8 cellular contexts compared by ENCODE assay signal in the genomic region with DNA sequence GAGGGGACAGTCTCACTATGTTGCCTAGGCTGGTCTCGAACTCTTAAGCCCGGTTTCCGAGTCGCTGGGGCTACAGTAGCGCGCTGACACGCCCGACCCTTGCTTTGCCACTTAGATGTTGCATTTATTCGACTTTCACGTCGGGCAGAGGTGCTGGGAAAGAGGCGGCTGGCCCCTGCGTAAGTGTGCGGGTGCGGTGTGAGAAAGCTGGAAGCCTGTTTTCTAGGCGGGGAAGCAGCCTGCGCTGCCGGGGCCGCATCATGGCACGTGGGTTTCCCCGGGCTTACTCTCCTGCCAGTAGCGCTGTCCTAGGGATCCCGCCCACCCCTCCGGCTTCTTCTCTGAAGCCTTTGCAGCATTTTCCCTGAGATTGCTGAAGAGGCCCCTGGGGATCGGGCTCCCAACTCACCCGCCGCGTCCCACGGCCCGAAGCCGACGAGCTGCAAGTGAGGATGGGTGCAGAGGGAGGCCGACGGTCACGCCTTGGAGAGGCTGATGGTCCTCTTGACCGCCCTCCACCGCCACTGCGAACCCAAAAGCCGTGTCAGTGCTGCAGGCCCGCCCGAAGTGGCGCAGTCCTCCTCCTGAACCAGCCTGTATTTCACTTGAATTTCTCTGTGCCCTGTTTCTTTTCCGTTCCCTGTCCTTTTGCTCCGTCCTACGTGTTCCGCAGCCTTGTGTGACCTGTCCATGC. TPM values are rescaled to one million over a fixed set of nuclear protein-coding genes. Genes with fewer than 3 reads are reported as not detected.
DNase-seq lines count a peak whose midpoint lies in the region; ATAC-seq, FAIRE-seq and TF ChIP-seq lines count a peak whose summit lies in the region.

No MANE protein-coding gene starts in this region.

- TF ChIP-seq POLR2A in endothelial cell of umbilical vein (IDR thresholded peaks at IDR 0.05; ENCODE audit: low read depth, low read length): no peak

- H3K27ac ChIP-seq in endothelial cell of umbilical vein (ENCODE audit: insufficient read depth, low read depth, low read length): no peak overlapping the region
- peak overlapping the region; percentile 74 for H3K27ac ChIP-seq in naive thymus-derived CD4-positive, alpha-beta T cell (ENCODE audit: low read depth, low read length)

- FAIRE-seq in endothelial cell of umbilical vein (lab: Jason Lieb, UNC): no peak

- H3K36me3 ChIP-seq in endothelial cell of umbilical vein (ENCODE audit: control insufficient read depth in 2 of 2, extremely low read depth in 1 of 2, insufficient read depth in 2 of 2, low read length in 2 of 2): no peaks in the 10 kb centered on the region
- H3K36me3 ChIP-seq in naive thymus-derived CD4-positive, alpha-beta T cell (ENCODE audit: control insufficient read depth in 2 of 3, insufficient read depth in 3 of 3, low read length in 3 of 3): no peaks in the 10 kb centered on the region

- POLR2A ChIA-PET in endothelial cell of umbilical vein (lab: Charles Lee): no interaction called here
- POLR2A ChIA-PET in naive thymus-derived CD4-positive, alpha-beta T cell (lab: Charles Lee): interaction anchor here (1.1 to 2.4 kb wide), 4 partner anchors 10 to 44 kb away, joined by 4 to 30 read pairs (median 14); a partner anchor contains a TSS

- H3K27me3 Mint-ChIP-seq in naive thymus-derived CD4-positive, alpha-beta T cell: peaks cover 0 to 12% (median 0%) of the 10 kb centered on the region in 5 donors
- peaks cover 35% of the 10 kb centered on the region for H3K27me3 Mint-ChIP-seq in type B pancreatic cell

- DNase-seq in GM10266 (ENCODE audit: extremely low spot score) (peak; percentile 39), endothelial cell of umbilical vein (ENCODE audit: low read depth, low spot score) (peak; percentile 47), type B pancreatic cell (ENCODE audit: extremely low spot score, unreplicated experiment) (no peak), NCI-H2227 (lab: John Stamatoyannopoulos, UW; ENCODE audit: unreplicated experiment) (no peak), GOT3 (lab: John Stamatoyannopoulos, UW) (no peak)
- DNase-seq in activated CD4-positive, alpha-beta T cell treated with anti-CD3 and anti-CD28 coated beads for 48 hours: peak; percentile 82
- peak; percentile 35 to 73 (median 63) for DNase-seq in naive thymus-derived CD4-positive, alpha-beta T cell

- peaks cover 0 to 14% (median 0%) of the 10 kb centered on the region in 5 donors for H3K36me3 Mint-ChIP-seq in naive thymus-derived CD4-positive, alpha-beta T cell
- peaks cover 9% of the 10 kb centered on the region for H3K36me3 Mint-ChIP-seq in type B pancreatic cell

- H3K27ac Mint-ChIP-seq in naive thymus-derived CD4-positive, alpha-beta T cell: peak overlapping the region; percentile 89 to 100 (median 96)
- peak overlapping the region; percentile 95 for H3K27ac Mint-ChIP-seq in type B pancreatic cell

- no peaks in the 10 kb centered on the region for H4K20me1 ChIP-seq in endothelial cell of umbilical vein (replicated peaks; ENCODE audit: control insufficient read depth, extremely low read depth, insufficient read depth, low read length)

- H3K4me2 ChIP-seq in endothelial cell of umbilical vein (ENCODE audit: insufficient read depth, low read length): peak overlapping the region; percentile 77

- intact Hi-C loops in endothelial cell of umbilical vein (cut with micrococcal nuclease): no loop called here
- intact Hi-C loops in naive thymus-derived CD4-positive, alpha-beta T cell (cut with micrococcal nuclease): loop anchor here in 1 of 2 donors (1.0 kb wide), 2 partner anchors 10 to 26 kb away; no protein-coding TSS in a partner anchor

- ATAC-seq in HG03280 (IDR thresholded peaks at IDR 0.05; ENCODE audit: unreplicated experiment): peak; percentile 17
- peak; percentile 34 for ATAC-seq in naive thymus-derived CD4-positive, alpha-beta T cell

- no peak overlapping the region for H3K9ac ChIP-seq in endothelial cell of umbilical vein (replicated peaks; ENCODE audit: extremely low read depth, insufficient read depth, low read length)

- dilution Hi-C loops in endothelial cell of umbilical vein (cut with MboI; ENCODE audit: extremely low pct_ligation_motif_present, low sequenced_read_pairs): no loop called here

- H3K27me3 ChIP-seq in endothelial cell of umbilical vein (ENCODE audit: control insufficient read depth in 2 of 2, insufficient read depth in 2 of 2, low read length in 2 of 2): peaks cover 0 to 4% of the 10 kb centered on the region in 2 experiments
- no peaks in the 10 kb centered on the region for H3K27me3 ChIP-seq in naive thymus-derived CD4-positive, alpha-beta T cell (ENCODE audit: control insufficient read depth in 2 of 2, insufficient read depth in 2 of 2, low read length in 2 of 2)

- peak overlapping the region; percentile 91 to 100 (median 94) for H3K4me3 Mint-ChIP-seq in naive thymus-derived CD4-positive, alpha-beta T cell
- peak overlapping the region; percentile 93 for H3K4me3 Mint-ChIP-seq in type B pancreatic cell

- peaks cover 0 to 33% (median 0%) of the 10 kb centered on the region in 11 donors for H3K9me3 Mint-ChIP-seq in naive thymus-derived CD4-positive, alpha-beta T cell
- H3K9me3 Mint-ChIP-seq in type B pancreatic cell: no peaks in the 10 kb centered on the region

- peak; percentile 17 for TF ChIP-seq CTCF in GM10266 (IDR thresholded peaks at IDR 0.05; ENCODE audit: control insufficient read depth, insufficient read depth, low read depth, missing control alignments)
- peak; percentile 3 to 4 for TF ChIP-seq CTCF in endothelial cell of umbilical vein (IDR thresholded peaks at IDR 0.05; ENCODE audit: extremely low read depth in 1 of 2, insufficient read depth in 1 of 2, low read depth in 1 of 2, low read length in 2 of 2)
- peak; percentile 24 for TF ChIP-seq CTCF in type B pancreatic cell (conservative IDR thresholded peaks at IDR 0.05)

- no peaks in the 10 kb centered on the region for H3K9me1 ChIP-seq in endothelial cell of umbilical vein (replicated peaks; ENCODE audit: control insufficient read depth, extremely low read depth, insufficient read depth, low read length)

- H3K9me3 ChIP-seq in endothelial cell of umbilical vein (replicated peaks; ENCODE audit: control insufficient read depth, insufficient read depth, low read length): no peaks in the 10 kb centered on the region
- H3K9me3 ChIP-seq in naive thymus-derived CD4-positive, alpha-beta T cell (ENCODE audit: control insufficient read depth in 2 of 3, low read length in 3 of 3): no peaks in the 10 kb centered on the region

- H3K4me3 ChIP-seq in endothelial cell of umbilical vein (replicated peaks in 1 of 3; ENCODE audit: insufficient read depth in 1 of 3, low read depth in 1 of 3, low read length in 3 of 3): peak overlapping the region; percentile 2 to 9 (median 7)
- peak overlapping the region; percentile 85 for H3K4me3 ChIP-seq in naive thymus-derived CD4-positive, alpha-beta T cell (ENCODE audit: low read length)

- peaks cover 10% of the 10 kb centered on the region for H3K4me1 ChIP-seq in endothelial cell of umbilical vein (ENCODE audit: control insufficient read depth, extremely low read depth, insufficient read depth, low read length)
- peaks cover 17 to 29% of the 10 kb centered on the region in 2 donors for H3K4me1 ChIP-seq in naive thymus-derived CD4-positive, alpha-beta T cell (ENCODE audit: control insufficient read depth in 2 of 2, insufficient read depth in 2 of 2, low read length in 2 of 2)

- H3K79me2 ChIP-seq in endothelial cell of umbilical vein (ENCODE audit: control insufficient read depth, insufficient read depth, low read length): no peaks in the 10 kb centered on the region

- H2AFZ ChIP-seq in endothelial cell of umbilical vein (ENCODE audit: low read depth, low read length): peak overlapping the region; percentile 26

- CTCF ChIA-PET in endothelial cell of umbilical vein (lab: Charles Lee): interaction anchor here (1.0 to 1.8 kb wide), 2 partner anchors 10 to 29 kb away, joined by 3 to 8 read pairs; no protein-coding TSS in a partner anchor
- CTCF ChIA-PET in naive thymus-derived CD4-positive, alpha-beta T cell (lab: Charles Lee): interaction anchor here (1.6 kb wide), 1 partner anchor 28 kb away, joined by 7 read pairs; no protein-coding TSS in a partner anchor

- H3K4me1 Mint-ChIP-seq in naive thymus-derived CD4-positive, alpha-beta T cell: peaks cover 15 to 62% (median 50%) of the 10 kb centered on the region in 7 donors
- peaks cover 28% of the 10 kb centered on the region for H3K4me1 Mint-ChIP-seq in type B pancreatic cell (ENCODE audit: unreplicated experiment)

- BruUV-seq in endothelial cell of umbilical vein (replicated peaks; lab: Mats Ljungman, UMichigan): no TSS peak

RNA-seq across cellular contexts. Expression of a gene that starts 5.8 kb away (rescaled TPM):
- total RNA-seq in endothelial cell of umbilical vein: 17.3 and 19.9 TPM in 2 replicates
- 11.2 and 12.8 TPM in 2 replicates for polyA plus RNA-seq in endothelial cell of umbilical vein
- 8.7 and 10.4 TPM in 2 replicates for polyA plus RNA-seq in endothelial cell of umbilical vein (2011; cell fraction: cytosol; rRNA removed)
- 48.8 and 57.0 TPM in 2 replicates for polyA plus RNA-seq in endothelial cell of umbilical vein (2011; cell fraction: nucleus; rRNA removed)
- polyA plus RNA-seq in endothelial cell of umbilical vein (2012): 13.2 and 13.7 TPM in 2 replicates
- 6.9 and 7.1 TPM in 2 replicates for polyA minus RNA-seq in endothelial cell of umbilical vein
- polyA minus RNA-seq in endothelial cell of umbilical vein (2011; cell fraction: cytosol; rRNA and poly(A)+ RNA removed): 14.7 TPM
- 9.8 and 11.1 TPM in 2 replicates for polyA minus RNA-seq in endothelial cell of umbilical vein (2011; cell fraction: nucleus; rRNA and poly(A)+ RNA removed)
- total RNA-seq in naive thymus-derived CD4-positive, alpha-beta T cell: 10 to 100 TPM; 27.3 to 36.5 (median 32.6) TPM
- 1 to 10 TPM in 1 of 2 donors, under 1 TPM in 1; 0.72 to 1.1 TPM for polyA plus RNA-seq in naive thymus-derived CD4-positive, alpha-beta T cell
- total RNA-seq in type B pancreatic cell (ENCODE audit: low replicate concordance): 22.1 and 31.2 TPM in 2 replicates

RNA-seq across cellular contexts. Expression of a gene that starts 12.3 kb away (rescaled TPM):
- total RNA-seq in endothelial cell of umbilical vein (3.4 and 4.1 TPM in 2 replicates), type B pancreatic cell (ENCODE audit: low replicate concordance) (0.58 and 0.76 TPM in 2 replicates)
- polyA plus RNA-seq in endothelial cell of umbilical vein: 2.2 and 2.7 TPM in 2 replicates
- 2.2 and 2.6 TPM in 2 replicates for polyA plus RNA-seq in endothelial cell of umbilical vein (2011; cell fraction: cytosol; rRNA removed)
- 1.7 TPM in 2 replicates for polyA plus RNA-seq in endothelial cell of umbilical vein (2011; cell fraction: nucleus; rRNA removed)
- 3.2 and 8.7 TPM in 2 replicates for polyA plus RNA-seq in endothelial cell of umbilical vein (2012)
- 0.47 and 0.73 TPM in 2 replicates for polyA minus RNA-seq in endothelial cell of umbilical vein
- polyA minus RNA-seq in endothelial cell of umbilical vein (2011; cell fraction: cytosol; rRNA and poly(A)+ RNA removed): 14.8 TPM
- 0.58 and 0.77 TPM in 2 replicates for polyA minus RNA-seq in endothelial cell of umbilical vein (2011; cell fraction: nucleus; rRNA and poly(A)+ RNA removed)
- total RNA-seq in naive thymus-derived CD4-positive, alpha-beta T cell: 1 to 10 TPM; 1.1 to 6.1 (median 3.6) TPM
- under 1 TPM in 1 of 2 donors, not detected in 1; 0.28 TPM for polyA plus RNA-seq in naive thymus-derived CD4-positive, alpha-beta T cell

RNA-seq across cellular contexts. Expression of a gene that starts 26.4 kb away (rescaled TPM):
- total RNA-seq in endothelial cell of umbilical vein: 1,910 and 2,029 TPM in 2 replicates
- 5,629 and 5,870 TPM in 2 replicates for polyA plus RNA-seq in endothelial cell of umbilical vein
- 4,930 and 4,995 TPM in 2 replicates for polyA plus RNA-seq in endothelial cell of umbilical vein (2011; cell fraction: cytosol; rRNA removed)
- polyA plus RNA-seq in endothelial cell of umbilical vein (2011; cell fraction: nucleus; rRNA removed): 1,740 and 2,124 TPM in 2 replicates
- polyA plus RNA-seq in endothelial cell of umbilical vein (2012): 2,716 and 3,479 TPM in 2 replicates
- 6,064 and 6,714 TPM in 2 replicates for polyA minus RNA-seq in endothelial cell of umbilical vein
- 3,380 TPM for polyA minus RNA-seq in endothelial cell of umbilical vein (2011; cell fraction: cytosol; rRNA and poly(A)+ RNA removed)
- polyA minus RNA-seq in endothelial cell of umbilical vein (2011; cell fraction: nucleus; rRNA and poly(A)+ RNA removed): 806 and 884 TPM in 2 replicates
- 1,000 to 10,000 TPM; 1,703 to 2,739 (median 2,322) TPM for total RNA-seq in naive thymus-derived CD4-positive, alpha-beta T cell
- 1,000 to 10,000 TPM; 2,748 to 2,829 TPM for polyA plus RNA-seq in naive thymus-derived CD4-positive, alpha-beta T cell
- 1,864 and 2,055 TPM in 2 replicates for total RNA-seq in type B pancreatic cell (ENCODE audit: low replicate concordance)

RNA-seq across cellular contexts. Expression of a gene that starts 43.7 kb away (rescaled TPM):
- total RNA-seq in endothelial cell of umbilical vein: 9.6 and 10.1 TPM in 2 replicates
- polyA plus RNA-seq in endothelial cell of umbilical vein: 5.1 and 5.6 TPM in 2 replicates
- polyA plus RNA-seq in endothelial cell of umbilical vein (2011; cell fraction: cytosol; rRNA removed): 8.2 TPM in 2 replicates
- 22.3 and 28.1 TPM in 2 replicates for polyA plus RNA-seq in endothelial cell of umbilical vein (2011; cell fraction: nucleus; rRNA removed)
- 8.0 and 9.2 TPM in 2 replicates for polyA plus RNA-seq in endothelial cell of umbilical vein (2012)
- polyA minus RNA-seq in endothelial cell of umbilical vein: 11.7 and 16.5 TPM in 2 replicates
- polyA minus RNA-seq in endothelial cell of umbilical vein (2011; cell fraction: cytosol; rRNA and poly(A)+ RNA removed): 5.4 TPM
- polyA minus RNA-seq in endothelial cell of umbilical vein (2011; cell fraction: nucleus; rRNA and poly(A)+ RNA removed): 9.5 and 12.4 TPM in 2 replicates
- total RNA-seq in naive thymus-derived CD4-positive, alpha-beta T cell: 10 to 100 TPM; 31.4 to 71.6 (median 35.7) TPM
- polyA plus RNA-seq in naive thymus-derived CD4-positive, alpha-beta T cell: 10 to 100 TPM; 39.2 to 50.5 TPM
- total RNA-seq in type B pancreatic cell (ENCODE audit: low replicate concordance): 10.1 and 14.1 TPM in 2 replicates

Comparison
In these comparisons a context has a peak if more than half of its experiments do, and no peak if none do; other contexts are left out.
1. DNase-seq: peak in GM10266 (single experiment), activated CD4-positive, alpha-beta T cell treated with anti-CD3 and anti-CD28 coated beads for 48 hours (single experiment), endothelial cell of umbilical vein (single experiment) and naive thymus-derived CD4-positive, alpha-beta T cell (9 of 9); none in type B pancreatic cell (single experiment), NCI-H2227 (single experiment) and GOT3 (single experiment).
2. Peak in every context shown above with its lines, with median percentiles within 50 percentile points of each other: CTCF ChIP-seq.